In genomic region chr22:45731041-45731797, GRCh38 we compare ENCODE assay signal across 11 cellular contexts. TPM values are rescaled to one million over a fixed set of nuclear protein-coding genes. Genes with fewer than 3 reads are reported as not detected.
DNase-seq lines count a peak whose midpoint lies in the region; ATAC-seq and TF ChIP-seq lines count a peak whose summit lies in the region.
"Had no signal": no experiment of that assay in that cellular context is flagged by ENCODE, and none has a peak within 500 bp of the region (broad histone marks: within the 10 kb centered on the region; RNA-seq: fewer than 3 reads in every experiment).

No MANE protein-coding gene starts in this region.

- H3K36me3 ChIP-seq in endodermal cell (ENCODE audit: control insufficient read depth, insufficient read depth, low read length): peaks cover 61% of the 10 kb centered on the region
- H3K36me3 ChIP-seq in osteoblast (ENCODE audit: insufficient read depth, low read length): peaks cover 25% of the 10 kb centered on the region
- peaks cover 0 to 2% of the 10 kb centered on the region in 2 donors for H3K36me3 ChIP-seq in thyroid gland

- TF ChIP-seq CTCF in endodermal cell (conservative IDR thresholded peaks at IDR 0.05) (no peak), osteoblast (IDR thresholded peaks at IDR 0.05; ENCODE audit: extremely low read depth, low read depth, low read length) (no peak), thyroid gland (IDR thresholded peaks at IDR 0.05) (no peak)

- no peak overlapping the region for H3K9ac ChIP-seq in endodermal cell (ENCODE audit: extremely low read depth, low read length, poor library complexity, severe bottlenecking)

- H3K27me3 Mint-ChIP-seq in endodermal cell (ENCODE audit: insufficient read depth): no peaks in the 10 kb centered on the region
- no peaks in the 10 kb centered on the region for H3K27me3 Mint-ChIP-seq in stimulated activated naive CD8-positive, alpha-beta T cell treated with anti-CD3 and anti-CD28 coated beads, Interleukin-15, amount 100 ng/mL, for 72 hours
- H3K27me3 Mint-ChIP-seq: activated naive CD8-positive, alpha-beta T cell treated with anti-CD3 and anti-CD28 coated beads, Interleukin-2, amount 50 U/mL, for 24 hours; progenitor cell of endocrine pancreas had no signal

- peaks cover 21% of the 10 kb centered on the region for H3K4me1 Mint-ChIP-seq in endodermal cell
- peaks cover 17% of the 10 kb centered on the region for H3K4me1 Mint-ChIP-seq in stimulated activated naive CD8-positive, alpha-beta T cell treated with anti-CD3 and anti-CD28 coated beads, Interleukin-15, amount 100 ng/mL, for 72 hours

- H3K4me2 ChIP-seq in osteoblast (ENCODE audit: insufficient read depth, low read length): peak overlapping the region; percentile 49

- H3K4me1 ChIP-seq in endodermal cell (ENCODE audit: control insufficient read depth, insufficient read depth, low read length): no peaks in the 10 kb centered on the region
- H3K4me1 ChIP-seq in osteoblast (ENCODE audit: insufficient read depth, low read length): peaks cover 23% of the 10 kb centered on the region
- peaks cover 0 to 5% of the 10 kb centered on the region in 2 donors for H3K4me1 ChIP-seq in thyroid gland

- peaks cover 74% of the 10 kb centered on the region for H3K79me2 ChIP-seq in osteoblast (ENCODE audit: insufficient read depth, low read length)

- ATAC-seq in HG03280 (IDR thresholded peaks at IDR 0.05; ENCODE audit: unreplicated experiment): no peak
- ATAC-seq in stimulated activated naive CD8-positive, alpha-beta T cell treated with anti-CD3 and anti-CD28 coated beads, Interleukin-15, amount 100 ng/mL, for 72 hours: no peak
- ATAC-seq: activated naive CD8-positive, alpha-beta T cell treated with anti-CD3 and anti-CD28 coated beads, Interleukin-2, amount 50 U/mL, for 24 hours had no signal

- 87 to 89% methylated on average over 7 to 8 of the region's 8 CpGs for WGBS in endodermal cell (ENCODE audit: insufficient coverage in 1 of 2, insufficient read length in 1 of 2), 2 experiments
- WGBS in thyroid gland, 2 donors: 90 to 95% methylated on average over 8 of the region's 8 CpGs

- H3K9me3 Mint-ChIP-seq in endodermal cell: no peaks in the 10 kb centered on the region
- H3K9me3 Mint-ChIP-seq in stimulated activated naive CD8-positive, alpha-beta T cell treated with anti-CD3 and anti-CD28 coated beads, Interleukin-15, amount 100 ng/mL, for 72 hours: no peaks in the 10 kb centered on the region
- H3K9me3 Mint-ChIP-seq: activated naive CD8-positive, alpha-beta T cell treated with anti-CD3 and anti-CD28 coated beads, Interleukin-2, amount 50 U/mL, for 24 hours had no signal

- DNase-seq in EL: peak; percentile 82
- DNase-seq in NCI-H226: peak; percentile 62
- no peak for DNase-seq in endodermal cell
- peak; percentile 67 for DNase-seq in osteoblast (ENCODE audit: insufficient read length, low spot score, missing footprints)
- DNase-seq in superior temporal gyrus (ENCODE audit: extremely low spot score): no peak
- no peak for DNase-seq in thyroid gland
- no peak for DNase-seq in stimulated activated naive CD8-positive, alpha-beta T cell treated with anti-CD3 and anti-CD28 coated beads, Interleukin-15, amount 100 ng/mL, for 72 hours
- DNase-seq: activated naive CD8-positive, alpha-beta T cell treated with anti-CD3 and anti-CD28 coated beads, Interleukin-2, amount 50 U/mL, for 24 hours; OCI-M1 had no signal

- H3K27me3 ChIP-seq in endodermal cell (ENCODE audit: control insufficient read depth, insufficient read depth, low read length, poor library complexity, severe bottlenecking) (no peaks in the 10 kb centered on the region), osteoblast (ENCODE audit: insufficient read depth, low read length) (no peaks in the 10 kb centered on the region), thyroid gland (no peaks in the 10 kb centered on the region)

- H3K27ac ChIP-seq in endodermal cell (ENCODE audit: low read depth, low read length) (no peak overlapping the region), osteoblast (ENCODE audit: low read depth, low read length) (peak overlapping the region; percentile 58), thyroid gland (no peak overlapping the region)

- intact Hi-C loops in thyroid gland (cut with DNase I): no loop called here

- H4K20me1 ChIP-seq in osteoblast (ENCODE audit: insufficient read depth, low read length): peaks cover 7% of the 10 kb centered on the region

- H3K4me3 ChIP-seq in endodermal cell (ENCODE audit: low read length): no peak overlapping the region
- no peak overlapping the region for H3K4me3 ChIP-seq in osteoblast (ENCODE audit: insufficient read depth, low read length)
- no peak overlapping the region for H3K4me3 ChIP-seq in thyroid gland (replicated peaks in 1 of 3)

- peak overlapping the region; percentile 69 for H3K27ac Mint-ChIP-seq in endodermal cell
- no peak overlapping the region for H3K27ac Mint-ChIP-seq in stimulated activated naive CD8-positive, alpha-beta T cell treated with anti-CD3 and anti-CD28 coated beads, Interleukin-15, amount 100 ng/mL, for 72 hours
- H3K27ac Mint-ChIP-seq: activated naive CD8-positive, alpha-beta T cell treated with anti-CD3 and anti-CD28 coated beads, Interleukin-2, amount 50 U/mL, for 24 hours; progenitor cell of endocrine pancreas had no signal

- TF ChIP-seq POLR2A in thyroid gland (IDR thresholded peaks at IDR 0.05): no peak

- peaks cover 14% of the 10 kb centered on the region for H3K36me3 Mint-ChIP-seq in endodermal cell (ENCODE audit: low read depth)

- H2AFZ ChIP-seq in osteoblast (ENCODE audit: low read length): no peak overlapping the region

- no peak overlapping the region for H3K4me3 Mint-ChIP-seq in endodermal cell
- H3K4me3 Mint-ChIP-seq in stimulated activated naive CD8-positive, alpha-beta T cell treated with anti-CD3 and anti-CD28 coated beads, Interleukin-15, amount 100 ng/mL, for 72 hours: no peak overlapping the region
- H3K4me3 Mint-ChIP-seq: activated naive CD8-positive, alpha-beta T cell treated with anti-CD3 and anti-CD28 coated beads, Interleukin-2, amount 50 U/mL, for 24 hours had no signal

- H3K9me3 ChIP-seq in endodermal cell (ENCODE audit: control insufficient read depth, low read length) (no peaks in the 10 kb centered on the region), osteoblast (ENCODE audit: low read depth, low read length) (no peaks in the 10 kb centered on the region), thyroid gland (no peaks in the 10 kb centered on the region)

RNA-seq across cellular contexts. Expression of gene ATXN10, which starts 59.6 kb away (rescaled TPM):
- 100 to 1,000 TPM; 223 to 266 TPM for total RNA-seq in endodermal cell
- polyA plus RNA-seq in endodermal cell (2013, experiment 1 of 2): 276 TPM
- polyA plus RNA-seq in endodermal cell (2013, experiment 2 of 2): 252 TPM
- total RNA-seq in osteoblast: 130 and 138 TPM in 2 replicates
- 100 to 1,000 TPM; 110 to 145 (median 134) TPM for total RNA-seq in thyroid gland

Comparison
In these comparisons a context has a peak if more than half of its experiments do, and no peak if none do; other contexts are left out.
1. DNase-seq: peak in EL (single experiment), NCI-H226 (single experiment) and osteoblast (single experiment); none in endodermal cell (single experiment), superior temporal gyrus (single experiment), thyroid gland (0 of 2) and stimulated activated naive CD8-positive, alpha-beta T cell treated with anti-CD3 and anti-CD28 coated beads, Interleukin-15, amount 100 ng/mL, for 72 hours (0 of 2).